ENCODE assay signal across 19 cellular contexts in the genomic region with DNA sequence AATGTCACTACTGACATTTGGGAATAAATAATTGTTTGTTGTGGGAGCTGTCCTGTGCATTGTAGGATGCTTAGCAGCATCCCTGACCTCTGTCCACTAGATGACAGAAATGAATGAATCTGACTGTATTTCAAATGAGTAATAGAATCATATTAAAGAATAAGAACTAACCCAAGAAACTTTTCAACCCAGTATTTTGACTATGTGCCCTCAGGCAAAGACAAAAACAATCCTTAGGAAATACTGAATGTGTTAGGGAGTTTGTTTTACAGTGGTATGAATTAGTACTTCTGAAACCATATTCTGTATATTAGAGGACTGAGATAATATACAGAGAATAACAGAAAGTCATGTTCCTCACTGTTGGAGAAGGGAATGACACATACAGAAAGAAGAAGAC.
"Had no signal": no experiment of that assay in that cellular context is flagged by ENCODE, and none has a peak within 500 bp of the region (broad histone marks: within the 10 kb centered on the region; RNA-seq: fewer than 3 reads in every experiment).

No MANE protein-coding gene starts in this region.

- ATAC-seq: HepG2, Panc1, PC-3, T-cell had no signal

- DNase-seq: IMR-90, Karpas-422, KG1, MM.1S, NCI-H1092 treated with DMSO at 0.1 percent for 48 hours, NCI-H1436, NCI-H187, NCI-H2029 treated with DMSO at 0.1 percent for 48 hours, NCI-H2171 treated with DMSO at 0.1 percent for 48 hours, NCI-H524, NCI-H526 treated with DMSO at 0.1 percent for 48 hours, NCI-H748 treated with DMSO at 0.1 percent for 48 hours, PC-3, SHP77, SK-N-SH, SW 1271, T-cell had no signal
